1 cellular context compared by ENCODE assay signal in the genomic region with DNA sequence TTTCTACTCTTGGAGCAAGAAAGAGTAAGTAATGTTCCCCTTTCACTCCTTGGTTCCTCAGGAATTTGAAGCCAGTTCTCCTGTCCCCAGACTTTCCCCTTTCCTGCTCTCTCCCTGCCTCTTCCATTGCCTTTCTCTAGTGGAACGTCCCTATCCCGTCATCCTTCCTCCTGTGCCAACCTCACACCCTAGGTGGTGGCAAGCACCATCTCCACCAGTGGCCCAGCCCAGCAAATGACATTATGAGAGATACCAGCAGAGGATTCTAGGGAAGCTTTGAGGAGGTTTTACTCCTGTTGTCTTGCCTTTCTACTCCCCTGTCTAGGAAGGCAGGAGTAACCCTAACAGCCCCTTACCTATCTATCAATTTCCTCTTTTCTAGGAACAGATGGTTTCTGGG.
TF ChIP-seq lines count a peak whose summit lies in the region.

No MANE protein-coding gene starts in this region.

TF ChIP-seq in SK-N-SH, 30 proteins besides CTCF, POLR2A, EP300 and RAD21:
- no peak for TF ChIP-seq FOSL2 (IDR thresholded peaks at IDR 0.05; ENCODE audit: borderline replicate concordance, low read depth)
- no peak for TF ChIP-seq NRF1 (IDR thresholded peaks at IDR 0.05; ENCODE audit: low read depth, low read length)
- TF ChIP-seq EZH2phosphoT487 (IDR thresholded peaks at IDR 0.05; ENCODE audit: borderline replicate concordance, low read depth), result no peak
- no peak for TF ChIP-seq TEAD4 (IDR thresholded peaks at IDR 0.05; ENCODE audit: borderline replicate concordance, insufficient read depth)
- no peak for TF ChIP-seq CHD2 (IDR thresholded peaks at IDR 0.05; ENCODE audit: low read length, partially characterized antibody)
